ENCODE assay signal across 8 cellular contexts in genomic region chr15:34582461-34583357, GRCh38. TPM values are rescaled to one million over a fixed set of nuclear protein-coding genes. Genes with fewer than 3 reads are reported as not detected.
A peak's percentile ranks its signal among the peaks of the same experiment; 100 is the strongest.
DNase-seq lines count a peak whose midpoint lies in the region; ATAC-seq and TF ChIP-seq lines count a peak whose summit lies in the region.

No MANE protein-coding gene starts in this region.

- no peaks in the 10 kb centered on the region for H3K36me3 ChIP-seq in HEK293 (ENCODE audit: control insufficient read depth in 2 of 2, insufficient read depth in 1 of 2, low read length in 2 of 2)
- no peaks in the 10 kb centered on the region for H3K36me3 ChIP-seq in MG63
- H3K36me3 ChIP-seq in uterus = no peaks in the 10 kb centered on the region

- intact Hi-C loops in uterus (cut with DNase I; ENCODE audit: low total_unique reads) = no loop called here

- DNase-seq in NCI-H510A (lab: John Stamatoyannopoulos, UW) (peak; percentile 15), NCI-H510A treated with DMSO at 0.1 percent for 48 hours (lab: John Stamatoyannopoulos, UW) (no peak), MG63 (peak; percentile 39), fibroblast of gingiva (ENCODE audit: low read depth) (peak; percentile 14), uterus (peak in 1 of 2 donors; percentile 22)
- peak; percentile 33 for DNase-seq in activated CD8-positive, alpha-beta memory T cell treated with anti-CD3 and anti-CD28 coated beads, Interleukin-2, amount 50 U/mL, for 4 hours
- peak; percentile 64 for DNase-seq in natural killer cell treated with Interleukin-12 subunit alpha and Interleukin-12 subunit beta and Interleukin-15 and Interleukin-18, amount 100 ng/mL, for 72 hours (ENCODE audit: low spot score)

- CTCF ChIA-PET in HEK293 (lab: Yijun Ruan, JAX) = interaction anchor here (0.7 kb wide), 1 partner anchor 414 kb away, joined by 6 read pairs; no protein-coding TSS in a partner anchor

- POLR2A ChIA-PET in HEK293 (lab: Yijun Ruan, JAX) = interaction anchor here (0.5 to 1.3 kb wide), 7 partner anchors 68 to 373 kb away, joined by 3 to 8 read pairs (median 3); partner anchors contain the start of genes GOLGA8A, KATNBL1 and LPCAT4

- H3K9me3 ChIP-seq in HEK293 (ENCODE audit: control insufficient read depth, insufficient read depth, low read depth, low read length) = no peaks in the 10 kb centered on the region
- no peaks in the 10 kb centered on the region for H3K9me3 ChIP-seq in MG63
- H3K9me3 ChIP-seq in uterus = no peaks in the 10 kb centered on the region

- peaks cover 23 to 33% of the 10 kb centered on the region in 2 donors for H3K4me1 Mint-ChIP-seq in natural killer cell treated with Interleukin-12 subunit alpha and Interleukin-12 subunit beta and Interleukin-15 and Interleukin-18, amount 100 ng/mL, for 72 hours (ENCODE audit: low read depth in 2 of 2)

- no peak for TF ChIP-seq POLR2A in uterus (IDR thresholded peaks at IDR 0.05)

- TF ChIP-seq CTCF in HEK293 (tag by site-specific recombination; IDR thresholded peaks at IDR 0.05) = no peak
- no peak for TF ChIP-seq CTCF in uterus (IDR thresholded peaks at IDR 0.05)

- H3K4me3 Mint-ChIP-seq in natural killer cell treated with Interleukin-12 subunit alpha and Interleukin-12 subunit beta and Interleukin-15 and Interleukin-18, amount 100 ng/mL, for 72 hours = peak overlapping the region; percentile 87

- peak overlapping the region; percentile 39 to 66 for H3K27ac Mint-ChIP-seq in natural killer cell treated with Interleukin-12 subunit alpha and Interleukin-12 subunit beta and Interleukin-15 and Interleukin-18, amount 100 ng/mL, for 72 hours

- H3K27me3 ChIP-seq in MG63 (no peaks in the 10 kb centered on the region), uterus (no peaks in the 10 kb centered on the region)

- H3K27me3 Mint-ChIP-seq in natural killer cell treated with Interleukin-12 subunit alpha and Interleukin-12 subunit beta and Interleukin-15 and Interleukin-18, amount 100 ng/mL, for 72 hours = peaks cover 0 to 2% of the 10 kb centered on the region in 2 donors

- peak overlapping the region; percentile 66 for H3K4me3 ChIP-seq in HEK293 (ENCODE audit: low read depth, low read length)
- H3K4me3 ChIP-seq in MG63 = peak overlapping the region; percentile 64
- H3K4me3 ChIP-seq in uterus = peak overlapping the region; percentile 57 to 81

- H3K4me1 ChIP-seq in HEK293 (ENCODE audit: control insufficient read depth, insufficient read depth, low read length) = no peaks in the 10 kb centered on the region
- H3K4me1 ChIP-seq in uterus = peaks cover 0 to 3% of the 10 kb centered on the region in 2 donors

- H3K9me3 Mint-ChIP-seq in natural killer cell treated with Interleukin-12 subunit alpha and Interleukin-12 subunit beta and Interleukin-15 and Interleukin-18, amount 100 ng/mL, for 72 hours = no peaks in the 10 kb centered on the region

- peak; percentile 72 for ATAC-seq in natural killer cell treated with Interleukin-12 subunit alpha and Interleukin-12 subunit beta and Interleukin-15 and Interleukin-18, amount 100 ng/mL, for 72 hours

- peak overlapping the region; percentile 66; the same call in 1 of the 2 replicates for H3K27ac ChIP-seq in HEK293 (ENCODE audit: extremely low read depth, low read depth, low read length)
- peak overlapping the region; percentile 22 to 55 for H3K27ac ChIP-seq in uterus

- no peaks in the 10 kb centered on the region for H3K36me3 Mint-ChIP-seq in natural killer cell treated with Interleukin-12 subunit alpha and Interleukin-12 subunit beta and Interleukin-15 and Interleukin-18, amount 100 ng/mL, for 72 hours

TF ChIP-seq in HEK293, 187 proteins besides CTCF, POLR2A, EP300 and RAD21:
- TF ChIP-seq ZNF701 (tag by site-specific recombination; IDR thresholded peaks at IDR 0.05) (no peak), ZNF335 (tag by site-specific recombination; conservative IDR thresholded peaks at IDR 0.05) (peak; percentile 43), ZBTB11 (tag by site-specific recombination; conservative IDR thresholded peaks at IDR 0.05; ENCODE audit: low read depth) (0 out of 2 replicates have a peak, but pooled peaks have one; percentile 19), ZNF76 (tag by site-specific recombination; IDR thresholded peaks at IDR 0.05; ENCODE audit: borderline replicate concordance, low read depth) (no peak), SP2 (tag by site-specific recombination; IDR thresholded peaks at IDR 0.05) (peak; percentile 81), ZNF341 (tag by site-specific recombination; IDR thresholded peaks at IDR 0.05; ENCODE audit: low read depth) (peak; percentile 61), YY2 (tag by site-specific recombination; IDR thresholded peaks at IDR 0.05) (no peak), KLF10 (tag by site-specific recombination; IDR thresholded peaks at IDR 0.05) (0 out of 2 replicates have a peak, but pooled peaks have one; percentile 37), KLF8 (tag by site-specific recombination; IDR thresholded peaks at IDR 0.05) (peak; percentile 46; the same call in 1 of the 2 replicates), ZNF23 (tag by site-specific recombination; IDR thresholded peaks at IDR 0.05; ENCODE audit: borderline replicate concordance) (no peak), SP3 (tag by site-specific recombination; IDR thresholded peaks at IDR 0.05) (peak; percentile 53), ZXDB (tag by site-specific recombination; IDR thresholded peaks at IDR 0.05) (0 out of 2 replicates have a peak, but pooled peaks have one; percentile 15), KLF9 (tag by site-specific recombination; IDR thresholded peaks at IDR 0.05; ENCODE audit: low read depth) (no peak), ZNF16 (tag by site-specific recombination; IDR thresholded peaks at IDR 0.05; ENCODE audit: low read depth) (no peak), ZBTB20 (tag by site-specific recombination; IDR thresholded peaks at IDR 0.05) (peak; percentile 36)

RNA-seq across cellular contexts. Expression of gene GOLGA8B, which starts 0.7 kb away (rescaled TPM):
- total RNA-seq in MG63 (2014; rRNA removed; shearing (Covaris generic); ENCODE audit: low replicate concordance) = 16.5 and 54.0 TPM in 2 replicates
- total RNA-seq in natural killer cell treated with Interleukin-12 subunit alpha and Interleukin-12 subunit beta and Interleukin-15 and Interleukin-18, amount 100 ng/mL, for 72 hours = 100 to 1,000 TPM; 115 to 234 TPM
- total RNA-seq in uterus = 100 to 1,000 TPM in 1 of 4 donors, 10 to 100 TPM in 3; 20.3 to 242 (median 71.6) TPM
